14 cellular contexts compared by ENCODE assay signal in genomic region chr5:565782-566445, GRCh38. TPM values are rescaled to one million over a fixed set of nuclear protein-coding genes. Genes with fewer than 3 reads are reported as not detected.
A peak's percentile ranks its signal among the peaks of the same experiment; 100 is the strongest.
DNase-seq lines count a peak whose midpoint lies in the region; ATAC-seq, FAIRE-seq and TF ChIP-seq lines count a peak whose summit lies in the region.
"Had no signal": no experiment of that assay in that cellular context is flagged by ENCODE, and none has a peak within 500 bp of the region (broad histone marks: within the 10 kb centered on the region; RNA-seq: fewer than 3 reads in every experiment).

No MANE protein-coding gene starts in this region.

- no peak overlapping the region for H3K27ac ChIP-seq in small intestine (ENCODE audit: low read depth in 1 of 2, low read length in 1 of 2)
- H3K27ac ChIP-seq: tibial artery had no signal

- FAIRE-seq in small intestine (lab: Jason Lieb, UNC): no peak
- FAIRE-seq: D721Med had no signal

- in situ Hi-C loops in astrocyte of the spinal cord (cut with HindIII; ENCODE audit: low sequenced_read_pairs): no loop called here

- no peaks in the 10 kb centered on the region for H3K4me1 Mint-ChIP-seq in CD14-positive monocyte
- H3K4me1 Mint-ChIP-seq: activated naive CD8-positive, alpha-beta T cell treated with anti-CD3 and anti-CD28 coated beads, Interleukin-2, amount 10 ng/mL, durations not matched to agents 7 days and 5 days; T-cell had no signal

- peaks cover 0 to 13% (median 6%) of the 10 kb centered on the region in 7 donors for H3K9me3 Mint-ChIP-seq in CD14-positive monocyte
- H3K9me3 Mint-ChIP-seq: activated naive CD8-positive, alpha-beta T cell treated with anti-CD3 and anti-CD28 coated beads, Interleukin-2, amount 10 ng/mL, durations not matched to agents 7 days and 5 days; T-cell had no signal

- DNase-seq in DMS53 (lab: John Stamatoyannopoulos, UW) (peak; percentile 50), DMS53 treated with DMSO at 0.1 percent for 48 hours (lab: John Stamatoyannopoulos, UW; ENCODE audit: unreplicated experiment) (no peak), astrocyte of the spinal cord (ENCODE audit: low read depth, low spot score) (peak; percentile 8), iPS-NIHi11 (ENCODE audit: low spot score) (peak; percentile 53), small intestine (peak; percentile 72), NCI-H1436 treated with DMSO at 0.1 percent for 48 hours (lab: John Stamatoyannopoulos, UW) (no peak), CD14-positive monocyte (ENCODE audit: low spot score) (no peak)
- DNase-seq: 8988T; activated naive CD8-positive, alpha-beta T cell treated with anti-CD3 and anti-CD28 coated beads, Interleukin-2, amount 10 ng/mL, durations not matched to agents 7 days and 5 days; mesenchymal stem cell had no signal

- peaks cover 0 to 5% of the 10 kb centered on the region in 2 donors for H3K27me3 ChIP-seq in small intestine (ENCODE audit: control insufficient read depth in 2 of 2, insufficient read depth in 2 of 2, low read length in 2 of 2)

- H3K36me3 Mint-ChIP-seq in CD14-positive monocyte: no peaks in the 10 kb centered on the region
- H3K36me3 Mint-ChIP-seq: activated naive CD8-positive, alpha-beta T cell treated with anti-CD3 and anti-CD28 coated beads, Interleukin-2, amount 10 ng/mL, durations not matched to agents 7 days and 5 days; T-cell had no signal

- WGBS in small intestine, 3 donors: 15 to 34% (median 20%) methylated on average over 18 to 20 of the region's 20 CpGs

- intact Hi-C loops in CD14-positive monocyte (cut with micrococcal nuclease): no loop called here

- no peaks in the 10 kb centered on the region for H3K4me1 ChIP-seq in small intestine (ENCODE audit: control insufficient read depth in 2 of 2, insufficient read depth in 1 of 2, low read depth in 1 of 2, low read length in 1 of 2)
- H3K4me1 ChIP-seq: tibial artery had no signal

- no peak for ATAC-seq in GM19023 (IDR thresholded peaks at IDR 0.05; ENCODE audit: unreplicated experiment)
- ATAC-seq: T-cell had no signal

- H3K36me3 ChIP-seq in small intestine (ENCODE audit: control insufficient read depth in 2 of 2, insufficient read depth in 2 of 2, low read length in 2 of 2): no peaks in the 10 kb centered on the region
- H3K36me3 ChIP-seq: tibial artery had no signal

- H3K9me3 ChIP-seq in small intestine (ENCODE audit: control insufficient read depth, low read depth): no peaks in the 10 kb centered on the region
- H3K9me3 ChIP-seq: tibial artery had no signal

- H3K4me3 Mint-ChIP-seq in CD14-positive monocyte: peak overlapping the region in 1 of 2 donors; percentile 55
- H3K4me3 Mint-ChIP-seq: activated naive CD8-positive, alpha-beta T cell treated with anti-CD3 and anti-CD28 coated beads, Interleukin-2, amount 10 ng/mL, durations not matched to agents 7 days and 5 days; T-cell had no signal

- TF ChIP-seq CTCF in astrocyte of the spinal cord (IDR thresholded peaks at IDR 0.05; ENCODE audit: low read depth, low read length) (no peak), CD14-positive monocyte (IDR thresholded peaks at IDR 0.05) (no peak)

- no peak overlapping the region for H3K4me3 ChIP-seq in astrocyte of the spinal cord (ENCODE audit: low read depth, low read length)
- H3K4me3 ChIP-seq in small intestine (ENCODE audit: low read depth in 1 of 2, low read length in 2 of 2): no peak overlapping the region
- H3K4me3 ChIP-seq: tibial artery had no signal

- H3K27ac Mint-ChIP-seq in CD14-positive monocyte: no peak overlapping the region
- H3K27ac Mint-ChIP-seq: activated naive CD8-positive, alpha-beta T cell treated with anti-CD3 and anti-CD28 coated beads, Interleukin-2, amount 10 ng/mL, durations not matched to agents 7 days and 5 days; T-cell had no signal

- H3K27me3 Mint-ChIP-seq in CD14-positive monocyte (ENCODE audit: low read depth in 3 of 3): peaks cover 17 to 51% (median 25%) of the 10 kb centered on the region in 3 donors

RNA-seq across cellular contexts. Expression of gene SLC9A3, which starts 41.7 kb away (rescaled TPM):
- polyA plus RNA-seq in small intestine (10 to 100 TPM; 24.1 to 51.7 (median 48.9) TPM), CD14-positive monocyte (under 1 TPM; 0.31 to 0.42 TPM)

RNA-seq across cellular contexts. Expression of gene CEP72, which starts 46.2 kb away (rescaled TPM):
- 1 to 10 TPM in 2 of 3 donors, under 1 TPM in 1; 0.54 to 9.6 (median 1.1) TPM for polyA plus RNA-seq in small intestine
- polyA plus RNA-seq in CD14-positive monocyte: under 1 TPM; 0.13 to 0.24 TPM

Comparison
In these comparisons a context has a peak if more than half of its experiments do, and no peak if none do; other contexts are left out.
1. DNase-seq: peak in DMS53 (single experiment), astrocyte of the spinal cord (single experiment), iPS-NIHi11 (single experiment) and small intestine (single experiment); none in DMS53 treated with DMSO at 0.1 percent for 48 hours (single experiment), NCI-H1436 treated with DMSO at 0.1 percent for 48 hours (single experiment) and CD14-positive monocyte (single experiment).
2. RNA of gene SLC9A3, which starts 41.7 kb away (polyA plus RNA-seq): 24.1 to 51.7 TPM in small intestine; 0.31 to 0.42 TPM in CD14-positive monocyte; every median in the first group is over 10 times any median in the second.